In the genomic region with DNA sequence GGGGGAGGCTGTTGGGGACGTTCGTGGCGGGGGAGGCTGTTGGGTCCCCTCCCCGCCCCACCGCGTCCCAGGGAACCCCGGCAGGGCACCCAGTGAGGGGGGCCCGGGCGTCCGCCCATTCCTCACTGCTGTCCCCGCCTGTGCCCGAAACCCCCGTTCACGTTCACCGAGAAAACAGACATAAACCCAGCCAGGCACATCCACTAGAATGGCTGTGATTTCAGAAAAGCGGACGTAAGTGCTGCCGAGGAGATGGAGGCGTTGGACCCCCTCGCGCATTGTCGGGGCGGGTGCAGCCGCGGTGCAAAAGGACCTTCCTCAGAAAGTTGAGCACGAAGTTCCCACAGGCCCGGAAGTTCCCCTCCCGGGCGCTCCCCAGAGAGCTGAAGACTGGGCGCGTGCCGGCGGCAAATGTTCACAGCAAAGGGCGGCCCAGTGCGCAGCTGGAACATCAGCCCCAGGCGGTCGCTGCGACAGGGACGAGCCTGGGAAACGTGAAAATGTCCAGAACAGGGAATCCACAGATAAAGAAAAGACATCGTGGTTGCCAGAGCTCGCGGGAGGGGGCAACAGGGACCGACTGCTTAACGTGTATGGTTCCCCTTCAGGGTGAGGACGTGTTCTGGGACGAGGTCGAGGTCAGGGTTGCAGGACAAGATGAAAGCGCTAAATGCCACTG, we compare ENCODE assay signal across 1 cellular context.
TF ChIP-seq lines count a peak whose summit lies in the region.

No MANE protein-coding gene starts in this region.

TF ChIP-seq in GM12878, 131 proteins besides CTCF, POLR2A, EP300 and RAD21 (continued from another document):
- peak; percentile 88 for TF ChIP-seq BCL3 (IDR thresholded peaks at IDR 0.05; ENCODE audit: borderline replicate concordance, insufficient read depth, low read depth, low read length, poor library complexity, severe bottlenecking)
- 0 out of 2 replicates have a peak, but pooled peaks have one; percentile 26 for TF ChIP-seq HDGF (IDR thresholded peaks at IDR 0.05)
- no peak for TF ChIP-seq CHD4 (IDR thresholded peaks at IDR 0.05)
- no peak for TF ChIP-seq ATF2 (IDR thresholded peaks at IDR 0.05; ENCODE audit: low read length)
